Comparison of ENCODE assay signal across 17 cellular contexts in the genomic region with DNA sequence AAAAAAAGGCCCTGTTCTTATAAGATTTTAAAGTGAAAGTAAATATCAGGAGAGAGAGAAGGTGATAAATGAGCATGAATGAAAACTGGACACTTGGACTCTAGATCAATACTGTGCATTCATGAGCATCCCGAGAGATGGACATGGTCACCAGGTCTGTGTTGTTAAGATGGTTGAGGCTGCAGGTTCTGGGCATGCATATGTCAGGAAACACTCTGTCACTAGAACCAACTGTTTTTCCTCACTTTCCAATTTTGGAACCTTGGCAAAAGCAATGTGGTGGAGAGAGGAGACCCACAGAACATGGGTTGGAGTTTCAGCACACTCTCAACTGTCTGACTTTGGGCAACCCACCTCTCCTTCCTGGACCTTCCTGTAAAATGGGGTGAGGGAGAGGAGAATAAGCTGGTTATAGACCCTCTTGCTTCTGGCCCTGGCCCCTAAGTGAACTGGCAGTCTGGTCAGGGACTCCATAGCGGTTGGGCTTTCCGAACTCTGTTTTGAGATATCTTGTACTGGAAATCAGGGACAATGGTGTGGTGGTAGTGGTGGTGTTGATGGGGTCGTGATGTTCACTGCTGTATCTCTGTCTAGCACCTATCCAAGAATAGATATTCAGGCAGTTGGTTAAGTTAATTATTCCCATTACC. TPM values are rescaled to one million over a fixed set of nuclear protein-coding genes. Genes with fewer than 3 reads are reported as not detected.
DNase-seq lines count a peak whose midpoint lies in the region; ATAC-seq and TF ChIP-seq lines count a peak whose summit lies in the region.
"Had no signal": no experiment of that assay in that cellular context is flagged by ENCODE, and none has a peak within 500 bp of the region (broad histone marks: within the 10 kb centered on the region; RNA-seq: fewer than 3 reads in every experiment).

No MANE protein-coding gene starts in this region.

- no peak for TF ChIP-seq CTCF in dorsolateral prefrontal cortex (IDR thresholded peaks at IDR 0.05 in 54 of 56, conservative IDR thresholded peaks at IDR 0.05 in 2 of 56; ENCODE audit: low read depth in 1 of 56, partially characterized antibody in 56 of 56)
- no peak for TF ChIP-seq CTCF in Caco-2 (IDR thresholded peaks at IDR 0.05; ENCODE audit: insufficient read depth in 1 of 2, low read depth in 1 of 2, low read length in 1 of 2, severe bottlenecking in 1 of 2, unreplicated experiment in 1 of 2)

- intact Hi-C loops in dorsolateral prefrontal cortex (cut with DNase I) (loop anchor here in 1 of 2 donors (5.0 kb wide), 1 partner anchor 76 kb away; no protein-coding TSS in a partner anchor), Caco-2 (cut with micrococcal nuclease; ENCODE audit: unreplicated experiment) (no loop called here)

- no peak for ATAC-seq in activated CD8-positive, alpha-beta memory T cell treated with anti-CD3 and anti-CD28 coated beads, Interleukin-2, amount 10 ng/mL, durations not matched to agents 7 days and 5 days
- ATAC-seq: activated CD4-positive, CD25-positive, alpha-beta regulatory T cell treated with anti-CD3 and anti-CD28 coated beads, Interleukin-2, amount 50 U/mL, for 24 hours had no signal

- peaks cover 72% of the 10 kb centered on the region for H3K4me1 Mint-ChIP-seq in activated CD8-positive, alpha-beta memory T cell treated with anti-CD3 and anti-CD28 coated beads, Interleukin-2, amount 10 ng/mL, durations not matched to agents 7 days and 5 days
- peaks cover 73% of the 10 kb centered on the region for H3K4me1 Mint-ChIP-seq in activated CD4-positive, alpha-beta memory T cell treated with anti-CD3 and anti-CD28 coated beads, Interleukin-2, amount 10 ng/mL, durations not matched to agents 7 days and 5 days
- H3K4me1 Mint-ChIP-seq in Caco-2 (ENCODE audit: low read depth, unreplicated experiment), result no peaks in the 10 kb centered on the region

- H3K9me3 ChIP-seq in Caco-2, result no peaks in the 10 kb centered on the region
- H3K9me3 ChIP-seq: HAP-1 had no signal

- peak overlapping the region; percentile 75 for H3K27ac Mint-ChIP-seq in activated CD8-positive, alpha-beta memory T cell treated with anti-CD3 and anti-CD28 coated beads, Interleukin-2, amount 10 ng/mL, durations not matched to agents 7 days and 5 days
- peak overlapping the region; percentile 73 for H3K27ac Mint-ChIP-seq in activated CD4-positive, alpha-beta memory T cell treated with anti-CD3 and anti-CD28 coated beads, Interleukin-2, amount 10 ng/mL, durations not matched to agents 7 days and 5 days
- no peak overlapping the region for H3K27ac Mint-ChIP-seq in Caco-2 (ENCODE audit: unreplicated experiment)

- no peaks in the 10 kb centered on the region for H3K9me3 Mint-ChIP-seq in activated CD8-positive, alpha-beta memory T cell treated with anti-CD3 and anti-CD28 coated beads, Interleukin-2, amount 10 ng/mL, durations not matched to agents 7 days and 5 days (ENCODE audit: low read depth)
- H3K9me3 Mint-ChIP-seq in activated CD4-positive, alpha-beta memory T cell treated with anti-CD3 and anti-CD28 coated beads, Interleukin-2, amount 10 ng/mL, durations not matched to agents 7 days and 5 days, result no peaks in the 10 kb centered on the region
- no peaks in the 10 kb centered on the region for H3K9me3 Mint-ChIP-seq in Caco-2 (ENCODE audit: unreplicated experiment)

- peaks cover 49% of the 10 kb centered on the region for H3K27me3 Mint-ChIP-seq in activated CD8-positive, alpha-beta memory T cell treated with anti-CD3 and anti-CD28 coated beads, Interleukin-2, amount 10 ng/mL, durations not matched to agents 7 days and 5 days
- peaks cover 20% of the 10 kb centered on the region for H3K27me3 Mint-ChIP-seq in activated CD4-positive, alpha-beta memory T cell treated with anti-CD3 and anti-CD28 coated beads, Interleukin-2, amount 10 ng/mL, durations not matched to agents 7 days and 5 days
- no peaks in the 10 kb centered on the region for H3K27me3 Mint-ChIP-seq in Caco-2 (ENCODE audit: insufficient read depth, unreplicated experiment)

- H3K36me3 ChIP-seq in rectal smooth muscle tissue (ENCODE audit: control insufficient read depth, insufficient read depth, low read length) (no peaks in the 10 kb centered on the region), Caco-2 (ENCODE audit: control insufficient read depth, insufficient read depth, low read length) (no peaks in the 10 kb centered on the region)
- H3K36me3 ChIP-seq: HAP-1 had no signal

- DNase-seq in activated CD8-positive, alpha-beta memory T cell treated with anti-CD3 and anti-CD28 coated beads, Interleukin-2, amount 10 ng/mL, durations not matched to agents 7 days and 5 days, result no peak
- DNase-seq in activated CD8-positive, alpha-beta memory T cell treated with anti-CD3 and anti-CD28 coated beads, Interleukin-2, amount 50 U/mL, for 4 hours, result no peak
- no peak for DNase-seq in activated CD4-positive, alpha-beta memory T cell treated with anti-CD3 and anti-CD28 coated beads, Interleukin-2, amount 10 ng/mL, durations not matched to agents 7 days and 5 days
- DNase-seq in dorsolateral prefrontal cortex (no peak), Caco-2 (no peak), COLO829 (ENCODE audit: low spot score) (no peak), NCI-H345 (lab: John Stamatoyannopoulos, UW) (no peak)
- DNase-seq: DMS153, NCI-H1417, NCI-H510A, nucleus accumbens, SW 1271 had no signal

- BruUV-seq in Caco-2 (replicated peaks; lab: Mats Ljungman, UMichigan), result no TSS peak

- H3K36me3 Mint-ChIP-seq in activated CD8-positive, alpha-beta memory T cell treated with anti-CD3 and anti-CD28 coated beads, Interleukin-2, amount 10 ng/mL, durations not matched to agents 7 days and 5 days, result peaks cover 18% of the 10 kb centered on the region
- peaks cover 24% of the 10 kb centered on the region for H3K36me3 Mint-ChIP-seq in activated CD4-positive, alpha-beta memory T cell treated with anti-CD3 and anti-CD28 coated beads, Interleukin-2, amount 10 ng/mL, durations not matched to agents 7 days and 5 days (ENCODE audit: low read depth)
- peaks cover 5% of the 10 kb centered on the region for H3K36me3 Mint-ChIP-seq in Caco-2 (ENCODE audit: insufficient read depth, unreplicated experiment)

- POLR2A ChIA-PET in activated CD4-positive, alpha-beta memory T cell treated with anti-CD3 and anti-CD28 coated beads, Interleukin-2, amount 10 ng/mL, durations not matched to agents 7 days and 5 days (lab: Charles Lee), result interaction anchor here (0.9 to 3.3 kb wide), 5 partner anchors 7 to 63 kb away, joined by 3 to 22 read pairs (median 4); no protein-coding TSS in a partner anchor
- POLR2A ChIA-PET in Caco-2 (lab: Charles Lee), result no interaction called here

- H3K9ac ChIP-seq in rectal smooth muscle tissue (ENCODE audit: low read length), result peak overlapping the region; percentile 22

- H3K4me1 ChIP-seq in rectal smooth muscle tissue (ENCODE audit: control insufficient read depth, insufficient read depth, low read length) (peaks cover 12% of the 10 kb centered on the region), Caco-2 (peaks cover 4% of the 10 kb centered on the region; the same call in 1 of the 2 replicates)
- H3K4me1 ChIP-seq: HAP-1 had no signal

- H3K4me3 Mint-ChIP-seq in activated CD8-positive, alpha-beta memory T cell treated with anti-CD3 and anti-CD28 coated beads, Interleukin-2, amount 10 ng/mL, durations not matched to agents 7 days and 5 days, result peak overlapping the region; percentile 76
- H3K4me3 Mint-ChIP-seq in activated CD4-positive, alpha-beta memory T cell treated with anti-CD3 and anti-CD28 coated beads, Interleukin-2, amount 10 ng/mL, durations not matched to agents 7 days and 5 days, result peak overlapping the region; percentile 82
- no peak overlapping the region for H3K4me3 Mint-ChIP-seq in Caco-2 (ENCODE audit: unreplicated experiment)

- peak overlapping the region in 55 of 59 donors; percentile 13 to 93 (median 84) for H3K4me3 ChIP-seq in dorsolateral prefrontal cortex
- H3K4me3 ChIP-seq in rectal smooth muscle tissue (ENCODE audit: low read length), result no peak overlapping the region
- no peak overlapping the region for H3K4me3 ChIP-seq in Caco-2 (ENCODE audit: low read depth, low read length)
- H3K4me3 ChIP-seq: HAP-1, lung, skin epidermis had no signal

- no peaks in the 10 kb centered on the region for H3K27me3 ChIP-seq in dorsolateral prefrontal cortex
- no peaks in the 10 kb centered on the region for H3K27me3 ChIP-seq in rectal smooth muscle tissue (ENCODE audit: control insufficient read depth, insufficient read depth, low read length)
- H3K27me3 ChIP-seq in Caco-2 (replicated peaks; ENCODE audit: control insufficient read depth, insufficient read depth, low read length), result 0 out of 2 replicates have a peak, but pooled peaks cover 1% of the 10 kb centered on the region

- peak overlapping the region in 55 of 59 donors; percentile 28 to 90 (median 74) for H3K27ac ChIP-seq in dorsolateral prefrontal cortex
- H3K27ac ChIP-seq in rectal smooth muscle tissue (ENCODE audit: low read depth, low read length), result no peak overlapping the region

- CTCF ChIA-PET in activated CD8-positive, alpha-beta memory T cell treated with anti-CD3 and anti-CD28 coated beads, Interleukin-2, amount 10 ng/mL, durations not matched to agents 7 days and 5 days (lab: Charles Lee), result interaction anchor here (1.5 to 4.9 kb wide), 5 partner anchors 12 to 188 kb away, joined by 4 to 31 read pairs (median 22); no protein-coding TSS in a partner anchor
- CTCF ChIA-PET in activated CD4-positive, alpha-beta memory T cell treated with anti-CD3 and anti-CD28 coated beads, Interleukin-2, amount 10 ng/mL, durations not matched to agents 7 days and 5 days (lab: Charles Lee), result interaction anchor here (1.1 to 2.7 kb wide), 5 partner anchors 11 to 168 kb away, joined by 3 to 22 read pairs (median 4); no protein-coding TSS in a partner anchor
- CTCF ChIA-PET in Caco-2 (lab: Charles Lee), result no interaction called here

RNA-seq across cellular contexts. Expression of a gene that starts 4.2 kb away (rescaled TPM):
- 10 to 100 TPM; 15.5 to 20.0 TPM for total RNA-seq in activated CD8-positive, alpha-beta memory T cell treated with anti-CD3 and anti-CD28 coated beads, Interleukin-2, amount 10 ng/mL, durations not matched to agents 7 days and 5 days
- 10 to 100 TPM; 22.3 to 24.1 TPM for total RNA-seq in activated CD4-positive, alpha-beta memory T cell treated with anti-CD3 and anti-CD28 coated beads, Interleukin-2, amount 10 ng/mL, durations not matched to agents 7 days and 5 days
- total RNA-seq in dorsolateral prefrontal cortex (10 to 100 TPM; 32.3 to 86.5 (median 58.9) TPM), Caco-2 (2022) (2.7 and 3.5 TPM in 2 replicates)

Comparison
In these comparisons a context has a peak if more than half of its experiments do, and no peak if none do; other contexts are left out.
1. H3K4me3 ChIP-seq: peak in dorsolateral prefrontal cortex (55 of 59); none in rectal smooth muscle tissue (single experiment) and Caco-2 (single experiment).